In the genomic region with DNA sequence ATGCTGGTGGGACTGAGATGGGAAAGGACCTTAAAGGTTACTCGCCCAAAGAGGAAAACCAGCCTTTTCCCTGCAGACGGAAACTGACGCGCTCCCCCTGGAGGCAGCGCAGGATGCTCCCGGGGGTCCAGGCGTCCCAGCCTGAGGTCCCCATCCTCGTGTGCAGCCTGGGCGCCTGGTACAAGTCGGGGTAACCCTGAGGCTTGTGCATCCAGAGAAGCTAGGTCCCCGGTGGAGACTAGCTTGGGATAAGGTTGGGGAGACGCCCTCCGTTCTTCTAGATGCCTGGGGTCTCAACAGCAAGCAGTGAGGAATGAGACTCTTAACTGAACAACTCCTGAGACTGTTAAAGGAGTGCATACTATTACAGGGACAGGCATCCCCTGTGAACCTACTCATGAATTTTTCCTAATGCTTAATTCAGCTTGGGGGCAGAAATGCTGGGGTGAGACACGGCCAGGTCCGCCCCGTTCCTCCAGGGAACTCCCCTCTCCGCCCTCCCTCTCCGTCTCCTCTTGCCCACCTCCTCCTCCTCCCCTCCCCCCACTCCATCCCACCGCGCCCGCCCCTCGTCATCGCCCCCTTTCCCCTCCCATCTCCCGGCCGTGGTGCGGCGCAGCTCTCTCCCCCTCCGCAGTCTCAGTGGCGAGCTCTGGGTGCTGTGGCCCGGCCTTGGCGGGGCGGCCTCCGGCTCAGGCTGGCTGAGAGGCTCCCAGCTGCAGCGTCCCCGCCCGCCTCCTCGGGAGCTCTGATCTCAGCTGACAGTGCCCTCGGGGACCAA, we compare ENCODE assay signal across 9 cellular contexts. TPM values are rescaled to one million over a fixed set of nuclear protein-coding genes. Genes with fewer than 3 reads are reported as not detected.
DNase-seq lines count a peak whose midpoint lies in the region; ATAC-seq lines count a peak whose summit lies in the region.
"Had no signal": no experiment of that assay in that cellular context is flagged by ENCODE, and none has a peak within 500 bp of the region (broad histone marks: within the 10 kb centered on the region; RNA-seq: fewer than 3 reads in every experiment).

A gene with protein sequence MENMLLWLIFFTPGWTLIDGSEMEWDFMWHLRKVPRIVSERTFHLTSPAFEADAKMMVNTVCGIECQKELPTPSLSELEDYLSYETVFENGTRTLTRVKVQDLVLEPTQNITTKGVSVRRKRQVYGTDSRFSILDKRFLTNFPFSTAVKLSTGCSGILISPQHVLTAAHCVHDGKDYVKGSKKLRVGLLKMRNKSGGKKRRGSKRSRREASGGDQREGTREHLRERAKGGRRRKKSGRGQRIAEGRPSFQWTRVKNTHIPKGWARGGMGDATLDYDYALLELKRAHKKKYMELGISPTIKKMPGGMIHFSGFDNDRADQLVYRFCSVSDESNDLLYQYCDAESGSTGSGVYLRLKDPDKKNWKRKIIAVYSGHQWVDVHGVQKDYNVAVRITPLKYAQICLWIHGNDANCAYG (plus strand): TSS at position 634 of the 781 bp plus-strand sequence. CDS start 10,908 bp downstream, outside the sequence.

- H3K4me2 ChIP-seq in skeletal muscle satellite cell (ENCODE audit: low read length): peak within 1 kb of the TSS; percentile 87
- no peak within 1 kb of the TSS for H3K4me2 ChIP-seq in Karpas-422 (ENCODE audit: low read depth, low read length, poor library complexity, severe bottlenecking)
- H3K4me2 ChIP-seq: BLaER1 had no signal

- peak; percentile 55 for ATAC-seq in HG02642 (IDR thresholded peaks at IDR 0.05; ENCODE audit: poor library complexity, unreplicated experiment)

- H3K4me1 ChIP-seq in skeletal muscle satellite cell (ENCODE audit: control insufficient read depth, insufficient read depth, low read length): peaks cover 3% of the 10 kb centered on the region
- H3K4me1 ChIP-seq in Karpas-422 (ENCODE audit: low read length): no peaks in the 10 kb centered on the region
- H3K4me1 ChIP-seq: BLaER1 had no signal

- H3K79me2 ChIP-seq in Karpas-422 (ENCODE audit: low read length): no peaks in the 10 kb centered on the region

- H4K20me1 ChIP-seq in Karpas-422 (ENCODE audit: insufficient read depth, low read depth, low read length): no peaks in the 10 kb centered on the region
- H4K20me1 ChIP-seq: BLaER1 had no signal

- H3K4me3 ChIP-seq in skeletal muscle satellite cell (ENCODE audit: low read length): peak within 1 kb of the TSS; percentile 61
- no peak within 1 kb of the TSS for H3K4me3 ChIP-seq in Karpas-422 (ENCODE audit: low read length)
- H3K4me3 ChIP-seq: BLaER1 had no signal

- H3K36me3 ChIP-seq in skeletal muscle satellite cell (ENCODE audit: insufficient read depth, low read length) (no peaks in the 10 kb centered on the region), Karpas-422 (ENCODE audit: insufficient read depth, low read length) (no peaks in the 10 kb centered on the region)
- H3K36me3 ChIP-seq: BLaER1 had no signal

- H3K27me3 ChIP-seq in skeletal muscle satellite cell (ENCODE audit: control insufficient read depth, insufficient read depth, low read length) (no peaks in the 10 kb centered on the region), Karpas-422 (ENCODE audit: low read length) (no peaks in the 10 kb centered on the region)

- H3K27ac ChIP-seq in Karpas-422 (ENCODE audit: low read length): no peak within 1 kb of the TSS
- H3K27ac ChIP-seq: BLaER1 had no signal

- H3K9me3 ChIP-seq in skeletal muscle satellite cell (replicated peaks; ENCODE audit: low read length) (no peaks in the 10 kb centered on the region), Karpas-422 (ENCODE audit: low read length) (no peaks in the 10 kb centered on the region)
- H3K9me3 ChIP-seq: BLaER1 had no signal

- DNase-seq in NCI-H1417 (lab: John Stamatoyannopoulos, UW): peak in 2 of 3 experiments; percentile 71 to 79
- DNase-seq in NCI-H1417 treated with DMSO at 0.1 percent for 48 hours (lab: John Stamatoyannopoulos, UW): no peak
- peak; percentile 14 for DNase-seq in NOMO-1 treated with DMSO at 0.1 percent for 48 hours (lab: John Stamatoyannopoulos, UW; ENCODE audit: unreplicated experiment)
- peak; percentile 21 for DNase-seq in brain pericyte (ENCODE audit: low read depth, low spot score)
- DNase-seq in iPS-NIHi11 (ENCODE audit: low spot score): peak; percentile 81
- DNase-seq in Karpas-422: no peak

- no peaks in the 10 kb centered on the region for H3K9me2 ChIP-seq in Karpas-422 (replicated peaks; ENCODE audit: insufficient read depth, low read length)

- H2AFZ ChIP-seq in Karpas-422 (ENCODE audit: low read length): no peak within 1 kb of the TSS

- H3K9ac ChIP-seq in skeletal muscle satellite cell (ENCODE audit: low read depth, low read length): peak within 1 kb of the TSS; percentile 32
- no peak within 1 kb of the TSS for H3K9ac ChIP-seq in Karpas-422 (ENCODE audit: low read length)
- H3K9ac ChIP-seq: BLaER1 had no signal

RNA-seq across cellular contexts. Expression of the gene that starts here (rescaled TPM):
- 0.22 and 0.25 TPM in 2 replicates for total RNA-seq in skeletal muscle satellite cell (2012; rRNA removed)
- not detected in 2 replicates for total RNA-seq in Karpas-422 (2014; rRNA removed; shearing (Covaris generic); ENCODE audit: low replicate concordance)

Comparison
In these comparisons a context has a peak if more than half of its experiments do, and no peak if none do; other contexts are left out.
1. DNase-seq: peak in NCI-H1417 (2 of 3), NOMO-1 treated with DMSO at 0.1 percent for 48 hours (single experiment), brain pericyte (single experiment) and iPS-NIHi11 (single experiment); none in NCI-H1417 treated with DMSO at 0.1 percent for 48 hours (single experiment) and Karpas-422 (single experiment).